Comparison of ENCODE assay signal across 8 cellular contexts in the genomic region with DNA sequence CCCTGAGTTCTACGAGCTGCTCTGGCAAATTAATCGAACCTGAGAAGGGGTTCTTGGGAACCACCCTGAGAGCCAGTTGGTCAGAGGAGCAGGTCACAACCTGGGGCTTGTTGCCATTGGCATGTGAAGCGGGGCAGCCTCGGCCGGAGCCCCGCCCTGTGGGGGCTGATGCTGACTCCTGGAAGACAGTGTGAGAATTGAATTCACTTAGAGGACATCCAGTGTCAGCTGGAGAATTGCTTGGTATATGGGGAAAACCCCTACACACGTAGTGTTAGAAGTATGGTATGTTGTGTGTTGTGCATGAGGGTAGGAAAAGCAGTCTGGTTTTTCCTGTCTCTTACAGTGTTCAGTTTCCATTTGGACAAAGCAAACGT. TPM values are rescaled to one million over a fixed set of nuclear protein-coding genes. Genes with fewer than 3 reads are reported as not detected.
DNase-seq lines count a peak whose midpoint lies in the region; ATAC-seq and TF ChIP-seq lines count a peak whose summit lies in the region.

No MANE protein-coding gene starts in this region.

- H3K9me2 ChIP-seq in neural cell (ENCODE audit: insufficient read depth, low read length), result no peaks in the 10 kb centered on the region

- H3K27ac ChIP-seq in coronary artery, result peak overlapping the region; percentile 69 to 87
- peak overlapping the region; percentile 74 for H3K27ac ChIP-seq in neural cell (ENCODE audit: low read length)

- TF ChIP-seq RAD21 in neural cell (conservative IDR thresholded peaks at IDR 0.05), result no peak

- no peaks in the 10 kb centered on the region for H4K20me1 ChIP-seq in neural cell (ENCODE audit: insufficient read depth)

- H3K36me3 ChIP-seq in neural cell (ENCODE audit: insufficient read depth, low read length), result peaks cover 11% of the 10 kb centered on the region

- H3K9ac ChIP-seq in neural cell (ENCODE audit: low read length), result peak overlapping the region; percentile 54

- H3F3A ChIP-seq in neural cell (ENCODE audit: insufficient read depth, low read length, poor library complexity, severe bottlenecking), result no peaks in the 10 kb centered on the region

- H3K4me2 ChIP-seq in neural cell (ENCODE audit: low read length), result peak overlapping the region; percentile 62

- TF ChIP-seq CTCF in coronary artery (IDR thresholded peaks at IDR 0.05), result no peak
- TF ChIP-seq CTCF in neural cell (IDR thresholded peaks at IDR 0.05; ENCODE audit: poor library complexity, severe bottlenecking), result no peak

- H3K4me3 ChIP-seq in coronary artery (peak overlapping the region; percentile 70), neural cell (ENCODE audit: low read length) (peak overlapping the region; percentile 62)

- H3K27me3 ChIP-seq in neural cell (ENCODE audit: insufficient read depth, low read depth, low read length), result no peaks in the 10 kb centered on the region

- no peak overlapping the region for H2AFZ ChIP-seq in neural cell (ENCODE audit: low read depth, low read length)

- ATAC-seq in HG03442 (IDR thresholded peaks at IDR 0.05; ENCODE audit: unreplicated experiment), result peak; percentile 17

- DNase-seq in NCI-H2196 (lab: John Stamatoyannopoulos, UW; ENCODE audit: unreplicated experiment) (peak; percentile 55), NCI-H2196 treated with DMSO at 0.1 percent for 48 hours (lab: John Stamatoyannopoulos, UW; ENCODE audit: unreplicated experiment) (no peak), coronary artery (ENCODE audit: low spot score) (peak; percentile 78), iPS-NIHi7 (ENCODE audit: extremely low spot score) (no peak)
- DNase-seq in stimulated activated CD4-positive, alpha-beta T cell treated with anti-CD3 and anti-CD28 coated beads, Interleukin-12 subunit alpha, Interleukin-12 subunit beta, amount 100 ng/mL, for 4 hours, result no peak
- no peak for DNase-seq in stimulated activated CD4-positive, alpha-beta T cell treated with anti-CD3 and anti-CD28 coated beads, Interleukin-4, amount 100 ng/mL, for 24 hours

- no peak for TF ChIP-seq EP300 in neural cell (conservative IDR thresholded peaks at IDR 0.05; ENCODE audit: poor library complexity, severe bottlenecking)

- H3K79me2 ChIP-seq in neural cell (replicated peaks; ENCODE audit: insufficient read depth, low read length), result peaks cover 22% of the 10 kb centered on the region

- no peaks in the 10 kb centered on the region for H3K9me3 ChIP-seq in neural cell (ENCODE audit: low read length)

TF ChIP-seq in neural cell, 6 proteins besides CTCF, POLR2A, EP300 and RAD21:
- TF ChIP-seq REST (IDR thresholded peaks at IDR 0.05; ENCODE audit: borderline replicate concordance) (no peak), POLR2AphosphoS5 (IDR thresholded peaks at IDR 0.05) (no peak), TAF1 (IDR thresholded peaks at IDR 0.05; ENCODE audit: low read depth) (no peak), EZH2 (IDR thresholded peaks at IDR 0.05; ENCODE audit: borderline replicate concordance, insufficient read depth, low read length, poor library complexity, severe bottlenecking) (no peak), MXI1 (conservative IDR thresholded peaks at IDR 0.05; ENCODE audit: poor library complexity, severe bottlenecking) (no peak), SMC3 (conservative IDR thresholded peaks at IDR 0.05; ENCODE audit: poor library complexity) (no peak)

RNA-seq across cellular contexts. Expression of gene SLC37A1, which starts 11.6 kb away (rescaled TPM):
- polyA plus RNA-seq in neural cell, result 60.7 and 64.4 TPM in 2 replicates
- polyA minus RNA-seq in neural cell, result 67.8 and 75.7 TPM in 2 replicates

RNA-seq across cellular contexts. Expression of gene RSPH1, which starts 29.2 kb away (rescaled TPM):
- polyA plus RNA-seq in neural cell, result 0.58 and 1.3 TPM in 2 replicates
- 0.58 and 0.73 TPM in 2 replicates for polyA minus RNA-seq in neural cell

Comparison
In these comparisons a context has a peak if more than half of its experiments do, and no peak if none do; other contexts are left out.
1. DNase-seq: peak in NCI-H2196 (single experiment) and coronary artery (single experiment); none in NCI-H2196 treated with DMSO at 0.1 percent for 48 hours (single experiment), iPS-NIHi7 (single experiment), stimulated activated CD4-positive, alpha-beta T cell treated with anti-CD3 and anti-CD28 coated beads, Interleukin-12 subunit alpha, Interleukin-12 subunit beta, amount 100 ng/mL, for 4 hours (single experiment) and stimulated activated CD4-positive, alpha-beta T cell treated with anti-CD3 and anti-CD28 coated beads, Interleukin-4, amount 100 ng/mL, for 24 hours (single experiment).